1 cellular context compared by ENCODE assay signal in the genomic region with DNA sequence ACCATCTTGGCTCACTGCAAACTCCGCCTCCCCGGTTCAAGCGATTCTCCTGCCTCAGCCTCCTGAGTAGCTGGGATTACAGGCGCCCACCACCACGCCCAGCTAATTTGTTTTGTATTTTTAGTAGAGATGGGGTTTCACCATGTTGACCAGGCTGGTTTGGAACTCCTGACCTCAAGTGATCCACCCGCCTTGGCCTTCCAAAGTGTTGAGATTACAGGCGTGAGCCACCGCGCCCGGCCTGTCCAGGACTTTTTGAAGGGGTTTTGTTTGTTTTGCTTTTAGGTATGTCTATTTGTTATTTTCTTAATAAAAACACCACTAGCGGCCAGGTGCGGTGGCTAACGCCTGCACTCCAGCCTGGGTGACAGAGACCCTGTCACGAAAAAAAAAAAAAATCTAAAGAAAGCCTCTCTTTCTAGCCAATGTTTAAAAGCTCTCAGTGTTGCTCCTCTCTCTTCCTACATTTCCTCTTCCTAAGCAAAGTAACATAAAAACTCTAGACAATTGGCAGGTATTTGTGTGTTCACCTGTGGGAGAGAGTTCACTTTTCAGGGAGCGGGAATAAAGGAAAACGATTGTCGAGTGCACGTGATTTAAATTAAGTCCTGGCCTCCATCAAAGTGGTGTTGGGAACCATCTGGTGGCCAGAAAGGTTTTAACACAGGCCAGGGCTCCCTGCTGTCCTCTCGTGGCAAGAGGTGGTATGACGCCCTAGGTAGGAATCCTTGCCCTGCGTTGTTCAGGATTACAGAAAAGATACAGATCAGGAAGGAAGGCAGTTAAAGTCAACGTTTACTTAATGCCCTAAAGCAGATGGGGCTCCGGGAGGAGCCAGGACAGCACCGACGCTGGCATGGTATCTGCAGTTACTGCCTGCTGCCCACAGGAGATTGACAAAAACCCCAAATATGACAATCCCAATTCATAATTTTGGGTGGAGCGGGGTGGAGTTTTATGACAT.
TF ChIP-seq lines count a peak whose summit lies in the region.

No MANE protein-coding gene starts in this region.

TF ChIP-seq in K562, 482 proteins besides CTCF, POLR2A, EP300 and RAD21 (continued from another document and continues in another):
- TF ChIP-seq, protein P1, sequence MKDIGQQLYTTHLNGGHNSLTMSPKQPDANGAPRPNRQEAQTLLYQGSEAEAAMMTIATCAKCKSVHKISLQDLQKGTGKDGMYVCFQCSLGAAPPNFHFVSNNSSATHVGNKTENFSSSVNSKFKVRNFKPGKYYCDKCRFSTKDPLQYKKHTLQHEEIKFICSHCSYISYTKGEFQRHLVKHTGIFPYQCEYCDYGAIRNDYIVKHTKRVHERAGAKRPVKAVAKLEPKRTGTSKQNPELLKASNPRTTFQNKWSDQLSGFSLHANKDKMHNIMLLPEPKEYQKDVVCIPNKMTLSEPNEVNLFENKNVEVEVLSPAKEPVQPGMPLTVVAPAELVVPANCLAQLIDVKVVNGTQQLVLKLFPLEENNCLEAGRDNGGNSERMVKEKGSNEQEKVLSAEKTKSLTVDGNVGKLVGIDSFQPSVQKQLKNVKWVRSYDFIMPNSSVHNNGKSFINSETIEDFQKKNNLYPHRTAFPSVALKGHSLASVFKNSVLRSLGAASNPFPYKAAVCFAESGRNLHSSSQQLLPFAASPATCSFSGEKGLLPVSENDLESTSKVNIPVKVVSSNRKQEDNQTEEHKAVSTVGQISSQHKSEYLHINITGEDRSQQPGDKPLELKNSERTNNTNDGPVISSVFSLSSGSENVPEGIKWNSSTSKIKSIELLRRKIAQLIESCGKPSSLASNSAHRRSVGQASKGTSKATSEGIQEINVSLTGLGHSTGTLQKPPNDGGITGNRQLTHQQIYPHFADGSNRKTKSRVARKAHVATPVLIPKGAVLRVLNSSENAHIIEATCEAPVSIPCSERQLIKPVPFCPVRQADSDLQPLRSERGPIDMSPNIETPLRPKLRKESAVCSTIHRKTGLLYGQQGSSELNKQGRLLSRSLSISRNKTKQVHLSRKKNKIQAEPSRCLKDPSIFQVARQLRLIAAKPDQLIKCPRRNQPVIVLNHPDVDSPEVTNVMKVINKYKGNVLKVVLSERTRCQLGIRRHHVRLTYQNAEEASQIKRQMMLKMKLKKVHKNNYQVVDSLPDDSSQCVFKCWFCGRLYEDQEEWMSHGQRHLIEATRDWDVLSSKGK (CRISPR knock-in tag; IDR thresholded peaks at IDR 0.05) = no peak
- TF ChIP-seq SMAD3 (CRISPR knock-in tag; conservative IDR thresholded peaks at IDR 0.05) = no peak
- no peak for TF ChIP-seq ZC3H8 (IDR thresholded peaks at IDR 0.05)
- peak; percentile 52; the same call in 1 of the 2 replicates for TF ChIP-seq SP1 (CRISPR knock-in tag; IDR thresholded peaks at IDR 0.05)
- TF ChIP-seq, protein P2, sequence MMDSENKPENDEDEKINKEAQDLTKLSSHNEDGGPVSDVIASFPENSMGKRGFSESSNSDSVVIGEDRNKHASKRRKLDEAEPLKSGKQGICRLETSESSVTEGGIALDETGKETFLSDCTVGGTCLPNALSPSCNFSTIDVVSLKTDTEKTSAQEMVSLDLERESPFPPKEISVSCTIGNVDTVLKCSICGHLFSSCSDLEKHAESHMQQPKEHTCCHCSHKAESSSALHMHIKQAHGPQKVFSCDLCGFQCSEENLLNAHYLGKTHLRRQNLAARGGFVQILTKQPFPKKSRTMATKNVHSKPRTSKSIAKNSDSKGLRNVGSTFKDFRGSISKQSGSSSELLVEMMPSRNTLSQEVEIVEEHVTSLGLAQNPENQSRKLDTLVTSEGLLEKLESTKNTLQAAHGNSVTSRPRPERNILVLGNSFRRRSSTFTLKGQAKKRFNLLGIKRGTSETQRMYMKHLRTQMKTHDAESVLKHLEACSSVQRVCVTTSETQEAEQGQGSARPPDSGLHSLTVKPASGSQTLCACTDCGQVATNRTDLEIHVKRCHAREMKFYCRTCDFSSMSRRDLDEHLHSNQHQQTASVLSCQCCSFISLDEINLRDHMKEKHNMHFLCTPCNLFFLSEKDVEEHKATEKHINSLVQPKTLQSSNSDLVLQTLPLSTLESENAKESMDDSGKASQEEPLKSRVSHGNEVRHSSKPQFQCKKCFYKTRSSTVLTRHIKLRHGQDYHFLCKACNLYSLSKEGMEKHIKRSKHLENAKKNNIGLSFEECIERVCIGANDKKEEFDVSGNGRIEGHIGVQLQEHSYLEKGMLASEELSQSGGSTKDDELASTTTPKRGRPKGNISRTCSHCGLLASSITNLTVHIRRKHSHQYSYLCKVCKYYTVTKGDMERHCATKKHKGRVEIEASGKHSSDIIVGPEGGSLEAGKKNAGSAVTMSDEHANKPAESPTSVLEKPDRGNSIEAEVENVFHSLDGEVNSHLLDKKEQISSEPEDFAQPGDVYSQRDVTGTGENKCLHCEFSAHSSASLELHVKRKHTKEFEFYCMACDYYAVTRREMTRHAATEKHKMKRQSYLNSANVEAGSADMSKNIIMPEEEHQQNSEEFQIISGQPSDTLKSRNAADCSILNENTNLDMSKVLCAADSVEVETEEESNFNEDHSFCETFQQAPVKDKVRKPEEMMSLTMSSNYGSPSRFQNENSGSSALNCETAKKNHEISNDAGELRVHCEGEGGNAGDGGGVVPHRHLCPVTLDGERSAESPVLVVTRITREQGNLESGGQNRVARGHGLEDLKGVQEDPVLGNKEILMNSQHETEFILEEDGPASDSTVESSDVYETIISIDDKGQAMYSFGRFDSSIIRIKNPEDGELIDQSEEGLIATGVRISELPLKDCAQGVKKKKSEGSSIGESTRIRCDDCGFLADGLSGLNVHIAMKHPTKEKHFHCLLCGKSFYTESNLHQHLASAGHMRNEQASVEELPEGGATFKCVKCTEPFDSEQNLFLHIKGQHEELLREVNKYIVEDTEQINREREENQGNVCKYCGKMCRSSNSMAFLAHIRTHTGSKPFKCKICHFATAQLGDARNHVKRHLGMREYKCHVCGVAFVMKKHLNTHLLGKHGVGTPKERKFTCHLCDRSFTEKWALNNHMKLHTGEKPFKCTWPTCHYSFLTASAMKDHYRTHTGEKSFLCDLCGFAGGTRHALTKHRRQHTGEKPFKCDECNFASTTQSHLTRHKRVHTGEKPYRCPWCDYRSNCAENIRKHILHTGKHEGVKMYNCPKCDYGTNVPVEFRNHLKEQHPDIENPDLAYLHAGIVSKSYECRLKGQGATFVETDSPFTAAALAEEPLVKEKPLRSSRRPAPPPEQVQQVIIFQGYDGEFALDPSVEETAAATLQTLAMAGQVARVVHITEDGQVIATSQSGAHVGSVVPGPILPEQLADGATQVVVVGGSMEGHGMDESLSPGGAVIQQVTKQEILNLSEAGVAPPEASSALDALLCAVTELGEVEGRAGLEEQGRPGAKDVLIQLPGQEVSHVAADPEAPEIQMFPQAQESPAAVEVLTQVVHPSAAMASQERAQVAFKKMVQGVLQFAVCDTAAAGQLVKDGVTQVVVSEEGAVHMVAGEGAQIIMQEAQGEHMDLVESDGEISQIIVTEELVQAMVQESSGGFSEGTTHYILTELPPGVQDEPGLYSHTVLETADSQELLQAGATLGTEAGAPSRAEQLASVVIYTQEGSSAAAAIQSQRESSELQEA (IDR thresholded peaks at IDR 0.05; ENCODE audit: low read depth) = no peak
- no peak for TF ChIP-seq SREBF2 (CRISPR knock-in tag; IDR thresholded peaks at IDR 0.05)
- TF ChIP-seq ZNF436 (CRISPR knock-in tag; IDR thresholded peaks at IDR 0.05) = no peak
- no peak for TF ChIP-seq RHOXF2B (CRISPR knock-in tag; conservative IDR thresholded peaks at IDR 0.05)
- TF ChIP-seq, protein P3, sequence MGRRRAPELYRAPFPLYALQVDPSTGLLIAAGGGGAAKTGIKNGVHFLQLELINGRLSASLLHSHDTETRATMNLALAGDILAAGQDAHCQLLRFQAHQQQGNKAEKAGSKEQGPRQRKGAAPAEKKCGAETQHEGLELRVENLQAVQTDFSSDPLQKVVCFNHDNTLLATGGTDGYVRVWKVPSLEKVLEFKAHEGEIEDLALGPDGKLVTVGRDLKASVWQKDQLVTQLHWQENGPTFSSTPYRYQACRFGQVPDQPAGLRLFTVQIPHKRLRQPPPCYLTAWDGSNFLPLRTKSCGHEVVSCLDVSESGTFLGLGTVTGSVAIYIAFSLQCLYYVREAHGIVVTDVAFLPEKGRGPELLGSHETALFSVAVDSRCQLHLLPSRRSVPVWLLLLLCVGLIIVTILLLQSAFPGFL (CRISPR knock-in tag; IDR thresholded peaks at IDR 0.05) = peak; percentile 92; the same call in 1 of the 2 replicates
- peak; percentile 33 for TF ChIP-seq ETV1 (tag; conservative IDR thresholded peaks at IDR 0.05; ENCODE audit: low read depth)
- no peak for TF ChIP-seq ZBTB7A (IDR thresholded peaks at IDR 0.05; ENCODE audit: borderline replicate concordance, control insufficient read depth, low read depth, low read length)
- TF ChIP-seq ERF (CRISPR knock-in tag; IDR thresholded peaks at IDR 0.05) = no peak
- TF ChIP-seq, protein P4, sequence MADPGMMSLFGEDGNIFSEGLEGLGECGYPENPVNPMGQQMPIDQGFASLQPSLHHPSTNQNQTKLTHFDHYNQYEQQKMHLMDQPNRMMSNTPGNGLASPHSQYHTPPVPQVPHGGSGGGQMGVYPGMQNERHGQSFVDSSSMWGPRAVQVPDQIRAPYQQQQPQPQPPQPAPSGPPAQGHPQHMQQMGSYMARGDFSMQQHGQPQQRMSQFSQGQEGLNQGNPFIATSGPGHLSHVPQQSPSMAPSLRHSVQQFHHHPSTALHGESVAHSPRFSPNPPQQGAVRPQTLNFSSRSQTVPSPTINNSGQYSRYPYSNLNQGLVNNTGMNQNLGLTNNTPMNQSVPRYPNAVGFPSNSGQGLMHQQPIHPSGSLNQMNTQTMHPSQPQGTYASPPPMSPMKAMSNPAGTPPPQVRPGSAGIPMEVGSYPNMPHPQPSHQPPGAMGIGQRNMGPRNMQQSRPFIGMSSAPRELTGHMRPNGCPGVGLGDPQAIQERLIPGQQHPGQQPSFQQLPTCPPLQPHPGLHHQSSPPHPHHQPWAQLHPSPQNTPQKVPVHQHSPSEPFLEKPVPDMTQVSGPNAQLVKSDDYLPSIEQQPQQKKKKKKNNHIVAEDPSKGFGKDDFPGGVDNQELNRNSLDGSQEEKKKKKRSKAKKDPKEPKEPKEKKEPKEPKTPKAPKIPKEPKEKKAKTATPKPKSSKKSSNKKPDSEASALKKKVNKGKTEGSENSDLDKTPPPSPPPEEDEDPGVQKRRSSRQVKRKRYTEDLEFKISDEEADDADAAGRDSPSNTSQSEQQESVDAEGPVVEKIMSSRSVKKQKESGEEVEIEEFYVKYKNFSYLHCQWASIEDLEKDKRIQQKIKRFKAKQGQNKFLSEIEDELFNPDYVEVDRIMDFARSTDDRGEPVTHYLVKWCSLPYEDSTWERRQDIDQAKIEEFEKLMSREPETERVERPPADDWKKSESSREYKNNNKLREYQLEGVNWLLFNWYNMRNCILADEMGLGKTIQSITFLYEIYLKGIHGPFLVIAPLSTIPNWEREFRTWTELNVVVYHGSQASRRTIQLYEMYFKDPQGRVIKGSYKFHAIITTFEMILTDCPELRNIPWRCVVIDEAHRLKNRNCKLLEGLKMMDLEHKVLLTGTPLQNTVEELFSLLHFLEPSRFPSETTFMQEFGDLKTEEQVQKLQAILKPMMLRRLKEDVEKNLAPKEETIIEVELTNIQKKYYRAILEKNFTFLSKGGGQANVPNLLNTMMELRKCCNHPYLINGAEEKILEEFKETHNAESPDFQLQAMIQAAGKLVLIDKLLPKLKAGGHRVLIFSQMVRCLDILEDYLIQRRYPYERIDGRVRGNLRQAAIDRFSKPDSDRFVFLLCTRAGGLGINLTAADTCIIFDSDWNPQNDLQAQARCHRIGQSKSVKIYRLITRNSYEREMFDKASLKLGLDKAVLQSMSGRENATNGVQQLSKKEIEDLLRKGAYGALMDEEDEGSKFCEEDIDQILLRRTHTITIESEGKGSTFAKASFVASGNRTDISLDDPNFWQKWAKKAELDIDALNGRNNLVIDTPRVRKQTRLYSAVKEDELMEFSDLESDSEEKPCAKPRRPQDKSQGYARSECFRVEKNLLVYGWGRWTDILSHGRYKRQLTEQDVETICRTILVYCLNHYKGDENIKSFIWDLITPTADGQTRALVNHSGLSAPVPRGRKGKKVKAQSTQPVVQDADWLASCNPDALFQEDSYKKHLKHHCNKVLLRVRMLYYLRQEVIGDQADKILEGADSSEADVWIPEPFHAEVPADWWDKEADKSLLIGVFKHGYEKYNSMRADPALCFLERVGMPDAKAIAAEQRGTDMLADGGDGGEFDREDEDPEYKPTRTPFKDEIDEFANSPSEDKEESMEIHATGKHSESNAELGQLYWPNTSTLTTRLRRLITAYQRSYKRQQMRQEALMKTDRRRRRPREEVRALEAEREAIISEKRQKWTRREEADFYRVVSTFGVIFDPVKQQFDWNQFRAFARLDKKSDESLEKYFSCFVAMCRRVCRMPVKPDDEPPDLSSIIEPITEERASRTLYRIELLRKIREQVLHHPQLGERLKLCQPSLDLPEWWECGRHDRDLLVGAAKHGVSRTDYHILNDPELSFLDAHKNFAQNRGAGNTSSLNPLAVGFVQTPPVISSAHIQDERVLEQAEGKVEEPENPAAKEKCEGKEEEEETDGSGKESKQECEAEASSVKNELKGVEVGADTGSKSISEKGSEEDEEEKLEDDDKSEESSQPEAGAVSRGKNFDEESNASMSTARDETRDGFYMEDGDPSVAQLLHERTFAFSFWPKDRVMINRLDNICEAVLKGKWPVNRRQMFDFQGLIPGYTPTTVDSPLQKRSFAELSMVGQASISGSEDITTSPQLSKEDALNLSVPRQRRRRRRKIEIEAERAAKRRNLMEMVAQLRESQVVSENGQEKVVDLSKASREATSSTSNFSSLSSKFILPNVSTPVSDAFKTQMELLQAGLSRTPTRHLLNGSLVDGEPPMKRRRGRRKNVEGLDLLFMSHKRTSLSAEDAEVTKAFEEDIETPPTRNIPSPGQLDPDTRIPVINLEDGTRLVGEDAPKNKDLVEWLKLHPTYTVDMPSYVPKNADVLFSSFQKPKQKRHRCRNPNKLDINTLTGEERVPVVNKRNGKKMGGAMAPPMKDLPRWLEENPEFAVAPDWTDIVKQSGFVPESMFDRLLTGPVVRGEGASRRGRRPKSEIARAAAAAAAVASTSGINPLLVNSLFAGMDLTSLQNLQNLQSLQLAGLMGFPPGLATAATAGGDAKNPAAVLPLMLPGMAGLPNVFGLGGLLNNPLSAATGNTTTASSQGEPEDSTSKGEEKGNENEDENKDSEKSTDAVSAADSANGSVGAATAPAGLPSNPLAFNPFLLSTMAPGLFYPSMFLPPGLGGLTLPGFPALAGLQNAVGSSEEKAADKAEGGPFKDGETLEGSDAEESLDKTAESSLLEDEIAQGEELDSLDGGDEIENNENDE (IDR thresholded peaks at IDR 0.05; ENCODE audit: low read depth, low read length) = no peak
- TF ChIP-seq, protein P5, sequence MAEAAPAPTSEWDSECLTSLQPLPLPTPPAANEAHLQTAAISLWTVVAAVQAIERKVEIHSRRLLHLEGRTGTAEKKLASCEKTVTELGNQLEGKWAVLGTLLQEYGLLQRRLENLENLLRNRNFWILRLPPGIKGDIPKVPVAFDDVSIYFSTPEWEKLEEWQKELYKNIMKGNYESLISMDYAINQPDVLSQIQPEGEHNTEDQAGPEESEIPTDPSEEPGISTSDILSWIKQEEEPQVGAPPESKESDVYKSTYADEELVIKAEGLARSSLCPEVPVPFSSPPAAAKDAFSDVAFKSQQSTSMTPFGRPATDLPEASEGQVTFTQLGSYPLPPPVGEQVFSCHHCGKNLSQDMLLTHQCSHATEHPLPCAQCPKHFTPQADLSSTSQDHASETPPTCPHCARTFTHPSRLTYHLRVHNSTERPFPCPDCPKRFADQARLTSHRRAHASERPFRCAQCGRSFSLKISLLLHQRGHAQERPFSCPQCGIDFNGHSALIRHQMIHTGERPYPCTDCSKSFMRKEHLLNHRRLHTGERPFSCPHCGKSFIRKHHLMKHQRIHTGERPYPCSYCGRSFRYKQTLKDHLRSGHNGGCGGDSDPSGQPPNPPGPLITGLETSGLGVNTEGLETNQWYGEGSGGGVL (CRISPR knock-in tag; IDR thresholded peaks at IDR 0.05) = no peak
- no peak for TF ChIP-seq MAFG (tag; conservative IDR thresholded peaks at IDR 0.05)
- no peak for TF ChIP-seq ZNF124 (CRISPR knock-in tag; IDR thresholded peaks at IDR 0.05)
- no peak for TF ChIP-seq PYGO2 (tag; IDR thresholded peaks at IDR 0.05)
- no peak for TF ChIP-seq U2AF2 (optimal IDR thresholded peaks at IDR 0.05; ENCODE audit: low read depth, low read length)
- no peak for TF ChIP-seq MTF1 (CRISPR knock-in tag; IDR thresholded peaks at IDR 0.05; ENCODE audit: borderline replicate concordance)
- TF ChIP-seq SP2 (IDR thresholded peaks at IDR 0.05; ENCODE audit: extremely low read depth, low read depth, low read length, poor library complexity, severe bottlenecking) = no peak
